ENCODE assay signal across 1 cellular context in genomic region chr19:55340784-55341147, GRCh38.
TF ChIP-seq lines count a peak whose summit lies in the region.

No MANE protein-coding gene starts in this region.

TF ChIP-seq in HEK293, 187 proteins besides CTCF, POLR2A, EP300 and RAD21 (continued from another document):
- TF ChIP-seq PRDM10 (tag by site-specific recombination; IDR thresholded peaks at IDR 0.05) (no peak), ZNF48 (tag by site-specific recombination; IDR thresholded peaks at IDR 0.05) (no peak), ZBTB10 (tag by site-specific recombination; IDR thresholded peaks at IDR 0.05) (peak; percentile 60; the same call in 1 of the 2 replicates), ZNF2 (tag by site-specific recombination; IDR thresholded peaks at IDR 0.05) (0 out of 2 replicates have a peak, but pooled peaks have one; percentile 54), HIC1 (tag by site-specific recombination; IDR thresholded peaks at IDR 0.05) (peak; percentile 75), ZNF335 (tag by site-specific recombination; conservative IDR thresholded peaks at IDR 0.05) (peak; percentile 35; the same call in 1 of the 2 replicates), ZNF366 (tag by site-specific recombination; conservative IDR thresholded peaks at IDR 0.05) (peak; percentile 54; the same call in 1 of the 2 replicates), ZNF132 (tag by site-specific recombination; IDR thresholded peaks at IDR 0.05; ENCODE audit: borderline replicate concordance) (no peak), ZNF701 (tag by site-specific recombination; IDR thresholded peaks at IDR 0.05) (no peak), ZNF843 (tag by site-specific recombination; IDR thresholded peaks at IDR 0.05) (peak; percentile 32; the same call in 1 of the 2 replicates), KLF16 (tag by site-specific recombination; IDR thresholded peaks at IDR 0.05) (0 out of 2 replicates have a peak, but pooled peaks have one; percentile 7), ZBTB48 (tag by site-specific recombination; IDR thresholded peaks at IDR 0.05) (peak; percentile 40; the same call in 1 of the 2 replicates), ZNF623 (tag by site-specific recombination; IDR thresholded peaks at IDR 0.05) (no peak), ZNF324 (tag by site-specific recombination; IDR thresholded peaks at IDR 0.05) (no peak), ZNF660 (tag by site-specific recombination; IDR thresholded peaks at IDR 0.05) (no peak), PATZ1 (tag by site-specific recombination; IDR thresholded peaks at IDR 0.05) (peak; percentile 94), FEZF1 (tag by site-specific recombination; IDR thresholded peaks at IDR 0.05) (no peak; the same call in 1 of the 2 replicates), GLIS2 (tag by site-specific recombination; IDR thresholded peaks at IDR 0.05) (peak; percentile 90), ZNF645 (tag by site-specific recombination; IDR thresholded peaks at IDR 0.05) (no peak), TSHZ1 (tag by site-specific recombination; IDR thresholded peaks at IDR 0.05; ENCODE audit: borderline replicate concordance) (no peak), ZIC2 (tag by site-specific recombination; IDR thresholded peaks at IDR 0.05) (peak; percentile 100), ZNF341 (tag by site-specific recombination; IDR thresholded peaks at IDR 0.05; ENCODE audit: low read depth) (0 out of 2 replicates have a peak, but pooled peaks have one; percentile 9), ZNF19 (tag by site-specific recombination; IDR thresholded peaks at IDR 0.05; ENCODE audit: low read depth) (no peak), KLF9 (tag by site-specific recombination; IDR thresholded peaks at IDR 0.05; ENCODE audit: low read depth) (0 out of 2 replicates have a peak, but pooled peaks have one; percentile 12), TCF7L2 (IDR thresholded peaks at IDR 0.05; ENCODE audit: borderline replicate concordance, low read depth, low read length) (no peak), ZBTB49 (tag by site-specific recombination; IDR thresholded peaks at IDR 0.05; ENCODE audit: low read depth) (no peak), ZNF548 (tag by site-specific recombination; IDR thresholded peaks at IDR 0.05) (no peak), WT1 (tag by site-specific recombination; IDR thresholded peaks at IDR 0.05) (peak; percentile 23; the same call in 1 of the 2 replicates), BCL11B (tag by site-specific recombination; IDR thresholded peaks at IDR 0.05; ENCODE audit: low read depth) (peak; percentile 59; the same call in 1 of the 2 replicates), ZNF221 (tag by site-specific recombination; IDR thresholded peaks at IDR 0.05; ENCODE audit: borderline replicate concordance) (no peak), ZNF423 (tag by site-specific recombination; IDR thresholded peaks at IDR 0.05) (peak; percentile 94), ZSCAN23 (tag by site-specific recombination; IDR thresholded peaks at IDR 0.05) (no peak)
